17 cellular contexts compared by ENCODE assay signal in genomic region chr4:78336093-78336943, GRCh38.
DNase-seq lines count a peak whose midpoint lies in the region; ATAC-seq and TF ChIP-seq lines count a peak whose summit lies in the region.
"Had no signal": no experiment of that assay in that cellular context is flagged by ENCODE, and none has a peak within 500 bp of the region (broad histone marks: within the 10 kb centered on the region; RNA-seq: fewer than 3 reads in every experiment).

No MANE protein-coding gene starts in this region.

- TF ChIP-seq POLR2A in heart left ventricle (IDR thresholded peaks at IDR 0.05) (no peak), testis (IDR thresholded peaks at IDR 0.05) (no peak)

- peak overlapping the region; percentile 87 for H3K27ac ChIP-seq in cardiac muscle cell
- no peak overlapping the region for H3K27ac ChIP-seq in heart left ventricle
- peak overlapping the region; percentile 28 for H3K27ac ChIP-seq in iPS-20b (ENCODE audit: low read length)
- no peak overlapping the region for H3K27ac ChIP-seq in testis
- H3K27ac ChIP-seq: Peyer's patch had no signal

- intact Hi-C loops in heart left ventricle (cut with DNase I) (no loop called here), testis (cut with DNase I; ENCODE audit: low total_unique reads) (no loop called here)

- no peak for ATAC-seq in heart left ventricle
- ATAC-seq: activated T-cell treated with anti-CD3 and anti-CD28 coated beads, Interleukin-2, amount 50 U/mL, for 72 hours; effector memory CD8-positive, alpha-beta T cell had no signal

- H3K36me3 ChIP-seq in cardiac muscle cell (no peaks in the 10 kb centered on the region), heart left ventricle (no peaks in the 10 kb centered on the region), iPS-20b (ENCODE audit: insufficient read depth, low read depth, low read length) (peaks cover 55% of the 10 kb centered on the region), testis (ENCODE audit: low read depth, missing control alignments) (no peaks in the 10 kb centered on the region)
- H3K36me3 ChIP-seq: Peyer's patch had no signal

- H3K9me3 ChIP-seq in cardiac muscle cell (ENCODE audit: low read depth): no peaks in the 10 kb centered on the region
- peaks cover 0 to 6% (median 0%) of the 10 kb centered on the region in 12 donors for H3K9me3 ChIP-seq in heart left ventricle
- H3K9me3 ChIP-seq in iPS-20b (ENCODE audit: insufficient read depth, low read depth, low read length): no peaks in the 10 kb centered on the region
- H3K9me3 ChIP-seq in testis: no peaks in the 10 kb centered on the region
- H3K9me3 ChIP-seq: Peyer's patch had no signal

- peaks cover 29% of the 10 kb centered on the region for H3K4me1 ChIP-seq in cardiac muscle cell (ENCODE audit: low read depth)
- peaks cover 0 to 14% (median 3%) of the 10 kb centered on the region in 12 donors for H3K4me1 ChIP-seq in heart left ventricle
- peaks cover 35% of the 10 kb centered on the region for H3K4me1 ChIP-seq in iPS-20b (ENCODE audit: insufficient read depth, low read length)
- peaks cover 4% of the 10 kb centered on the region for H3K4me1 ChIP-seq in testis
- H3K4me1 ChIP-seq: Peyer's patch had no signal

- peak overlapping the region; percentile 19; the same call in 1 of the 2 replicates for H3K9ac ChIP-seq in iPS-20b (ENCODE audit: low read depth, low read length)

- H3K27me3 ChIP-seq in cardiac muscle cell: no peaks in the 10 kb centered on the region
- H3K27me3 ChIP-seq in heart left ventricle: no peaks in the 10 kb centered on the region
- no peaks in the 10 kb centered on the region for H3K27me3 ChIP-seq in iPS-20b (ENCODE audit: insufficient read depth, low read length)
- H3K27me3 ChIP-seq in testis: no peaks in the 10 kb centered on the region
- H3K27me3 ChIP-seq: Peyer's patch had no signal

- 48 to 51% (median 50%) methylated on average over 4 of the region's 4 CpGs for WGBS in heart left ventricle, 4 donors
- 37 to 43% methylated on average over 4 of the region's 4 CpGs for WGBS in testis, 2 donors

- H3K4me3 ChIP-seq in cardiac muscle cell (no peak overlapping the region), heart left ventricle (no peak overlapping the region), iPS-20b (ENCODE audit: low read length) (peak overlapping the region; percentile 46), testis (no peak overlapping the region)
- H3K4me3 ChIP-seq: Peyer's patch had no signal

- TF ChIP-seq CTCF in cardiac muscle cell (IDR thresholded peaks at IDR 0.05; ENCODE audit: low read depth, low read length) (no peak), heart left ventricle (IDR thresholded peaks at IDR 0.05) (no peak), testis (IDR thresholded peaks at IDR 0.05) (no peak)

- DNase-seq in cardiac muscle cell (ENCODE audit: low read depth in 1 of 2, low spot score in 1 of 2): peak; percentile 79 to 93
- no peak for DNase-seq in heart left ventricle
- DNase-seq in astrocyte of the hippocampus (ENCODE audit: low read depth, low spot score): peak; percentile 57
- peak; percentile 15 for DNase-seq in testis
- DNase-seq in NCI-H2227 treated with DMSO at 0.1 percent for 48 hours (lab: John Stamatoyannopoulos, UW): no peak
- DNase-seq in SIG-M5 treated with dmso at 0.1 percent for 504 hours (lab: John Stamatoyannopoulos, UW; ENCODE audit: unreplicated experiment): no peak
- DNase-seq in stimulated activated CD4-positive, alpha-beta T cell treated with anti-CD3 and anti-CD28 coated beads, Interleukin-2, amount 100 ng/mL, for 24 hours: no peak
- DNase-seq: activated CD4-positive, alpha-beta T cell treated with anti-CD3 and anti-CD28 coated beads for 4 hours; activated T-cell treated with anti-CD3 and anti-CD28 coated beads, Interleukin-2, amount 50 U/mL, for 72 hours; amniotic stem cell; DMS153; effector memory CD8-positive, alpha-beta T cell; NCI-H1092 treated with DMSO at 0.1 percent for 48 hours; nucleus accumbens; Peyer's patch; stimulated activated CD4-positive, alpha-beta T cell treated with anti-CD3 and anti-CD28 coated beads, Interleukin-15, amount 100 ng/mL, for 24 hours had no signal

Comparison
In these comparisons a context has a peak if more than half of its experiments do, and no peak if none do; other contexts are left out.
1. DNase-seq: peak in cardiac muscle cell (2 of 2), astrocyte of the hippocampus (single experiment) and testis (single experiment); none in heart left ventricle (0 of 5), NCI-H2227 treated with DMSO at 0.1 percent for 48 hours (single experiment), SIG-M5 treated with dmso at 0.1 percent for 504 hours (single experiment) and stimulated activated CD4-positive, alpha-beta T cell treated with anti-CD3 and anti-CD28 coated beads, Interleukin-2, amount 100 ng/mL, for 24 hours (0 of 2).
2. H3K27ac ChIP-seq: peak in cardiac muscle cell (single experiment) and iPS-20b (single experiment); none in heart left ventricle (0 of 12) and testis (0 of 2).